In the genomic region with DNA sequence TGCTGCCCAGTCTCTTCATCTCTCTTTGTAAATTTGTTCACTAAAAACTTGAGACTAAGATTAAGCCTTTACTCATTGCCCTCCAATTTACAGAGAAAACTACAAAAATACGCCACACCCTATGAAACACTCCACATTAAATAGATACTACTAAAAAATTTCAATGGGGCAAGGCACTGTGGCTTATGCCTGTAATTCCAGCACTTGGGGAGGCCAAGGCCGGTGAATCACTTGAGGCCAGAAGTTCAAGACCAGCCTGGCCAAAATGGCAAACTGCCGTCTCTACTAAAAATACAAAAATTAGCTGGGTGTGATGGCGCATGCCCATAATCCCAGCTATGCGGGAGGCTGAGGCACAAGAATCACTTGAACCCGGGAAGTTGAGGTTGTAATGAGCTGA, we compare ENCODE assay signal across 31 cellular contexts. TPM values are rescaled to one million over a fixed set of nuclear protein-coding genes. Genes with fewer than 3 reads are reported as not detected.
A peak's percentile ranks its signal among the peaks of the same experiment; 100 is the strongest.
DNase-seq lines count a peak whose midpoint lies in the region; ATAC-seq and TF ChIP-seq lines count a peak whose summit lies in the region.
"Had no signal": no experiment of that assay in that cellular context is flagged by ENCODE, and none has a peak within 500 bp of the region (broad histone marks: within the 10 kb centered on the region; RNA-seq: fewer than 3 reads in every experiment).

No MANE protein-coding gene starts in this region.

- H3F3A ChIP-seq in PC-3 (ENCODE audit: low read length, unreplicated experiment) = peaks cover 25% of the 10 kb centered on the region

- no peak overlapping the region for H3K27ac Mint-ChIP-seq in stimulated activated memory B cell treated with anti-CD40 and anti-IgM and Interleukin-4, amounts not matched to agents 10 μg/mL and 1 μg/mL and 100 μg/mL, for 72 hours
- H3K27ac Mint-ChIP-seq: activated CD8-positive, alpha-beta T cell treated with anti-CD3 and anti-CD28 coated beads for 36 hours; activated naive CD8-positive, alpha-beta T cell treated with anti-CD3 and anti-CD28 coated beads, Interleukin-2, amount 10 ng/mL, durations not matched to agents 7 days and 5 days; activated T-helper 17 cell treated with anti-CD3 and anti-CD28 coated beads, Interleukin-2, amount 50 U/mL, for 72 hours; T-cell had no signal

- POLR2A ChIA-PET in PC-3 (lab: Charles Lee; ENCODE audit: unreplicated experiment) = no interaction called here

- no peaks in the 10 kb centered on the region for H3K36me3 Mint-ChIP-seq in stimulated activated memory B cell treated with anti-CD40 and anti-IgM and Interleukin-4, amounts not matched to agents 10 μg/mL and 1 μg/mL and 100 μg/mL, for 72 hours
- H3K36me3 Mint-ChIP-seq: T-cell had no signal

- H3K9me3 Mint-ChIP-seq in stimulated activated memory B cell treated with anti-CD40 and anti-IgM and Interleukin-4, amounts not matched to agents 10 μg/mL and 1 μg/mL and 100 μg/mL, for 72 hours = no peaks in the 10 kb centered on the region
- H3K9me3 Mint-ChIP-seq: activated CD8-positive, alpha-beta T cell treated with anti-CD3 and anti-CD28 coated beads for 36 hours; activated naive CD8-positive, alpha-beta T cell treated with anti-CD3 and anti-CD28 coated beads, Interleukin-2, amount 10 ng/mL, durations not matched to agents 7 days and 5 days; activated T-helper 17 cell treated with anti-CD3 and anti-CD28 coated beads, Interleukin-2, amount 50 U/mL, for 72 hours; T-cell had no signal

- intact Hi-C loops in heart right ventricle (cut with DNase I) = loop anchor here in 2 of 10 donors (5.0 kb wide), 1 partner anchor 37 kb away; no protein-coding TSS in a partner anchor
- intact Hi-C loops in Right ventricle myocardium superior (cut with DNase I) = no loop called here
- intact Hi-C loops in PC-3 (cut with micrococcal nuclease) = no loop called here

- no peak overlapping the region for H3K9ac ChIP-seq in PC-3 (ENCODE audit: low read length)

- peaks cover 42% of the 10 kb centered on the region for H4K20me1 ChIP-seq in PC-3 (ENCODE audit: low read length)

- peaks cover 82% of the 10 kb centered on the region for H3K79me2 ChIP-seq in PC-3 (ENCODE audit: low read length)

- DNase-seq in heart right ventricle = no peak
- DNase-seq in Right ventricle myocardium superior = no peak
- no peak for DNase-seq in PC-3
- DNase-seq in fibroblast of the aortic adventitia (ENCODE audit: low read depth) = peak; percentile 59
- DNase-seq in stromal cell of bone marrow (ENCODE audit: low read depth) = peak; percentile 59
- no peak for DNase-seq in NCI-H146 treated with DMSO at 0.1 percent for 48 hours (lab: John Stamatoyannopoulos, UW; ENCODE audit: unreplicated experiment)
- no peak for DNase-seq in stimulated activated CD4-positive, alpha-beta T cell treated with anti-CD3 and anti-CD28 coated beads, Interleukin-1b, Interleukin-23, amount 100 ng/mL, for 48 hours
- DNase-seq: activated CD4-positive, CD25-positive, alpha-beta regulatory T cell treated with anti-CD3 and anti-CD28 coated beads, Interleukin-2, amount 50 U/mL, for 72 hours; activated CD8-positive, alpha-beta T cell treated with anti-CD3 and anti-CD28 coated beads for 36 hours; activated naive CD8-positive, alpha-beta T cell treated with anti-CD3 and anti-CD28 coated beads, Interleukin-2, amount 10 ng/mL, durations not matched to agents 7 days and 5 days; Caco-2; cerebellar nuclear complex; GF-D8; MM.1S; NCI-H2081 treated with DMSO at 0.1 percent for 48 hours; NCI-H345; T-cell; upper lobe of left lung had no signal

- 91 to 95% methylated on average over 6 of the region's 6 CpGs for WGBS in heart right ventricle, 2 donors

- H3K4me1 ChIP-seq in heart right ventricle (peaks cover 4 to 81% (median 66%) of the 10 kb centered on the region in 9 donors), PC-3 (ENCODE audit: insufficient read depth, low read length) (peaks cover 68% of the 10 kb centered on the region)

- H3K4me3 ChIP-seq in heart right ventricle (no peak overlapping the region), PC-3 (ENCODE audit: low read length) (no peak overlapping the region), fibroblast of the aortic adventitia (ENCODE audit: low read depth, low read length) (no peak overlapping the region)
- H3K4me3 ChIP-seq: skin epidermis, upper lobe of left lung had no signal

- no peaks in the 10 kb centered on the region for H3K27me3 Mint-ChIP-seq in stimulated activated memory B cell treated with anti-CD40 and anti-IgM and Interleukin-4, amounts not matched to agents 10 μg/mL and 1 μg/mL and 100 μg/mL, for 72 hours
- H3K27me3 Mint-ChIP-seq: activated CD8-positive, alpha-beta T cell treated with anti-CD3 and anti-CD28 coated beads for 36 hours; activated naive CD8-positive, alpha-beta T cell treated with anti-CD3 and anti-CD28 coated beads, Interleukin-2, amount 10 ng/mL, durations not matched to agents 7 days and 5 days; activated T-helper 17 cell treated with anti-CD3 and anti-CD28 coated beads, Interleukin-2, amount 50 U/mL, for 72 hours; T-cell had no signal

- H3K4me2 ChIP-seq in PC-3 (ENCODE audit: low read length) = peak overlapping the region; percentile 81

- BruUV-seq in PC-3 (replicated peaks; lab: Mats Ljungman, UMichigan) = no TSS peak

- H3K36me3 ChIP-seq in heart right ventricle (no peaks in the 10 kb centered on the region), PC-3 (ENCODE audit: low read depth, low read length) (no peaks in the 10 kb centered on the region)
- H3K36me3 ChIP-seq: neutrophil, upper lobe of left lung had no signal

- H3K9me2 ChIP-seq in PC-3 (replicated peaks; ENCODE audit: low read length) = no peaks in the 10 kb centered on the region

- H3K27ac ChIP-seq in heart right ventricle (peak overlapping the region in 8 of 10 donors; percentile 62 to 94 (median 79)), PC-3 (ENCODE audit: low read length) (no peak overlapping the region)
- H3K27ac ChIP-seq: neutrophil, skin epidermis, upper lobe of left lung had no signal

- no peak overlapping the region for H2AFZ ChIP-seq in PC-3 (ENCODE audit: low read length)

- TF ChIP-seq CTCF in heart right ventricle (IDR thresholded peaks at IDR 0.05) (no peak), PC-3 (conservative IDR thresholded peaks at IDR 0.05; ENCODE audit: low read depth, low read length) (no peak), fibroblast of the aortic adventitia (IDR thresholded peaks at IDR 0.05; ENCODE audit: insufficient read depth, low read length) (no peak)

- CTCF ChIA-PET in PC-3 (lab: Charles Lee) = interaction anchor here (1.9 kb wide), 1 partner anchor 9 kb away, joined by 9 read pairs; no protein-coding TSS in a partner anchor

- ATAC-seq in heart right ventricle = no peak
- ATAC-seq in Right ventricle myocardium superior (ENCODE audit: poor library complexity) = no peak
- ATAC-seq in PC-3 = no peak
- no peak for ATAC-seq in stimulated activated memory B cell treated with anti-CD40 and anti-IgM and Interleukin-4, amounts not matched to agents 10 μg/mL and 1 μg/mL and 100 μg/mL, for 72 hours
- ATAC-seq: activated CD8-positive, alpha-beta T cell treated with anti-CD3 and anti-CD28 coated beads for 36 hours; activated T-helper 17 cell treated with anti-CD3 and anti-CD28 coated beads, Interleukin-2, amount 50 U/mL, for 72 hours; T-cell had no signal

- no peak overlapping the region for H3K4me3 Mint-ChIP-seq in stimulated activated memory B cell treated with anti-CD40 and anti-IgM and Interleukin-4, amounts not matched to agents 10 μg/mL and 1 μg/mL and 100 μg/mL, for 72 hours
- H3K4me3 Mint-ChIP-seq: activated CD8-positive, alpha-beta T cell treated with anti-CD3 and anti-CD28 coated beads for 36 hours; activated naive CD8-positive, alpha-beta T cell treated with anti-CD3 and anti-CD28 coated beads, Interleukin-2, amount 10 ng/mL, durations not matched to agents 7 days and 5 days; activated T-helper 17 cell treated with anti-CD3 and anti-CD28 coated beads, Interleukin-2, amount 50 U/mL, for 72 hours; T-cell had no signal

- H3K27me3 ChIP-seq in heart right ventricle = no peaks in the 10 kb centered on the region
- H3K27me3 ChIP-seq in PC-3 (ENCODE audit: low read length) = no peaks in the 10 kb centered on the region
- H3K27me3 ChIP-seq: upper lobe of left lung had no signal

- no peaks in the 10 kb centered on the region for H3K9me3 ChIP-seq in heart right ventricle
- no peaks in the 10 kb centered on the region for H3K9me3 ChIP-seq in PC-3 (ENCODE audit: low read length)
- H3K9me3 ChIP-seq: Caco-2, neutrophil, upper lobe of left lung had no signal

- peaks cover 84% of the 10 kb centered on the region for H3K4me1 Mint-ChIP-seq in stimulated activated memory B cell treated with anti-CD40 and anti-IgM and Interleukin-4, amounts not matched to agents 10 μg/mL and 1 μg/mL and 100 μg/mL, for 72 hours

RNA-seq across cellular contexts. Expression of gene UBE2O, which starts 3.8 kb away (rescaled TPM):
- total RNA-seq in heart right ventricle (10 to 100 TPM; 31.0 to 39.0 (median 36.9) TPM), Right ventricle myocardium superior (35.9 TPM), PC-3 (2014; rRNA removed) (64.7 and 77.3 TPM in 2 replicates), fibroblast of the aortic adventitia (ENCODE audit: low replicate concordance) (13.2 and 16.3 TPM in 2 replicates)
- 10 to 100 TPM in 1 of 2 donors, 1 to 10 TPM in 1; 9.1 to 22.5 TPM for polyA plus RNA-seq in heart right ventricle

RNA-seq across cellular contexts. Expression of gene AANAT, which starts 18.3 kb away (rescaled TPM):
- total RNA-seq in heart right ventricle (under 1 TPM in 1 of 10 donors, not detected in 9; 0.98 TPM), Right ventricle myocardium superior (not detected), PC-3 (2014; rRNA removed) (not detected in 2 replicates), fibroblast of the aortic adventitia (ENCODE audit: low replicate concordance) (not detected in 2 replicates)
- polyA plus RNA-seq in heart right ventricle = under 1 TPM in 1 of 2 donors, not detected in 1; 0.73 TPM
- total RNA-seq: A673; activated naive CD8-positive, alpha-beta T cell treated with anti-CD3 and anti-CD28 coated beads, Interleukin-2, amount 10 ng/mL, durations not matched to agents 7 days and 5 days; activated T-helper 17 cell treated with anti-CD3 and anti-CD28 coated beads, Interleukin-2, amount 50 U/mL, for 72 hours; Caco-2; endothelial cell of umbilical vein; HT-29; kidney epithelial cell; lung microvascular endothelial cell; pulmonary artery endothelial cell; RPMI7951; SK-MEL-5; T-cell; upper lobe of left lung had no signal
- polyA plus RNA-seq: BJ, endothelial cell of umbilical vein had no signal

RNA-seq across cellular contexts. Expression of gene RHBDF2, which starts 52.1 kb away (rescaled TPM):
- total RNA-seq in heart right ventricle = 10 to 100 TPM in 4 of 10 donors, 1 to 10 TPM in 6; 6.5 to 33.1 (median 7.7) TPM
- polyA plus RNA-seq in heart right ventricle = 10 to 100 TPM; 13.5 to 27.0 TPM
- total RNA-seq in Right ventricle myocardium superior = 15.4 TPM
- 52.3 and 74.8 TPM in 2 replicates for total RNA-seq in PC-3 (2014; rRNA removed)
- 1.4 and 2.6 TPM in 2 replicates for total RNA-seq in fibroblast of the aortic adventitia (ENCODE audit: low replicate concordance)

Comparison
In these comparisons a context has a peak if more than half of its experiments do, and no peak if none do; other contexts are left out.
1. DNase-seq: peak in fibroblast of the aortic adventitia (single experiment) and stromal cell of bone marrow (single experiment); none in heart right ventricle (0 of 2), Right ventricle myocardium superior (single experiment), PC-3 (single experiment), NCI-H146 treated with DMSO at 0.1 percent for 48 hours (single experiment) and stimulated activated CD4-positive, alpha-beta T cell treated with anti-CD3 and anti-CD28 coated beads, Interleukin-1b, Interleukin-23, amount 100 ng/mL, for 48 hours (single experiment).